ENCODE assay signal across 8 cellular contexts in genomic region chr5:81971694-81972495, GRCh38. TPM values are rescaled to one million over a fixed set of nuclear protein-coding genes. Genes with fewer than 3 reads are reported as not detected.
DNase-seq lines count a peak whose midpoint lies in the region; ATAC-seq and TF ChIP-seq lines count a peak whose summit lies in the region.

ATG10 (plus strand) TSS chr5:81972023; CDS start chr5:81987571, 15,548 bp downstream.

- POLR2A ChIA-PET in naive thymus-derived CD4-positive, alpha-beta T cell (lab: Charles Lee) = interaction anchor here (0.8 to 1.4 kb wide), 3 partner anchors 119 to 221 kb away, joined by 4 to 5 read pairs (median 4); partner anchors contain the start of gene SSBP2

- no peaks in the 10 kb centered on the region for H3K27me3 Mint-ChIP-seq in activated T-helper 1 cell treated with anti-CD3 and anti-CD28 coated beads, Interleukin-12 subunit alpha, Interleukin-12 subunit beta, Interleukin-2, Interleukin-4 antibody, amounts not matched to agents 30 ng/mL and 10 ng/mL and 1 ng/mL, durations not matched to agents 14 hours and 24 hours and 36 hours (ENCODE audit: insufficient read depth)
- H3K27me3 Mint-ChIP-seq in naive thymus-derived CD4-positive, alpha-beta T cell = no peaks in the 10 kb centered on the region
- no peaks in the 10 kb centered on the region for H3K27me3 Mint-ChIP-seq in stimulated activated memory B cell treated with anti-CD40 and anti-IgM and Interleukin-4, amounts not matched to agents 10 μg/mL and 1 μg/mL and 100 μg/mL, for 72 hours

- H3K27ac ChIP-seq in KOPT-K1 (ENCODE audit: low read depth, low read length, poor library complexity, severe bottlenecking) (peak within 1 kb of the TSS; percentile 94), Peyer's patch (peak within 1 kb of the TSS; percentile 90 to 98 (median 98))
- peak within 1 kb of the TSS; percentile 97 for H3K27ac ChIP-seq in naive thymus-derived CD4-positive, alpha-beta T cell (ENCODE audit: low read depth, low read length)

- CTCF ChIA-PET in naive thymus-derived CD4-positive, alpha-beta T cell (lab: Charles Lee) = no interaction called here

- no peaks in the 10 kb centered on the region for H3K4me1 ChIP-seq in Peyer's patch
- H3K4me1 ChIP-seq in naive thymus-derived CD4-positive, alpha-beta T cell (ENCODE audit: control insufficient read depth in 2 of 2, insufficient read depth in 2 of 2, low read length in 2 of 2) = peaks cover 5 to 10% of the 10 kb centered on the region in 2 donors

- peak within 1 kb of the TSS; percentile 92 for H3K4me3 Mint-ChIP-seq in activated T-helper 1 cell treated with anti-CD3 and anti-CD28 coated beads, Interleukin-12 subunit alpha, Interleukin-12 subunit beta, Interleukin-2, Interleukin-4 antibody, amounts not matched to agents 30 ng/mL and 10 ng/mL and 1 ng/mL, durations not matched to agents 14 hours and 24 hours and 36 hours
- peak within 1 kb of the TSS; percentile 91 to 100 (median 97) for H3K4me3 Mint-ChIP-seq in naive thymus-derived CD4-positive, alpha-beta T cell
- H3K4me3 Mint-ChIP-seq in stimulated activated memory B cell treated with anti-CD40 and anti-IgM and Interleukin-4, amounts not matched to agents 10 μg/mL and 1 μg/mL and 100 μg/mL, for 72 hours = peak within 1 kb of the TSS; percentile 93

- peak within 1 kb of the TSS; percentile 99 for H3K27ac Mint-ChIP-seq in activated T-helper 1 cell treated with anti-CD3 and anti-CD28 coated beads, Interleukin-12 subunit alpha, Interleukin-12 subunit beta, Interleukin-2, Interleukin-4 antibody, amounts not matched to agents 30 ng/mL and 10 ng/mL and 1 ng/mL, durations not matched to agents 14 hours and 24 hours and 36 hours
- H3K27ac Mint-ChIP-seq in naive thymus-derived CD4-positive, alpha-beta T cell = peak within 1 kb of the TSS; percentile 95 to 99 (median 99)
- peak within 1 kb of the TSS; percentile 89 for H3K27ac Mint-ChIP-seq in stimulated activated memory B cell treated with anti-CD40 and anti-IgM and Interleukin-4, amounts not matched to agents 10 μg/mL and 1 μg/mL and 100 μg/mL, for 72 hours

- no peaks in the 10 kb centered on the region for H3K27me3 ChIP-seq in Peyer's patch
- no peaks in the 10 kb centered on the region for H3K27me3 ChIP-seq in naive thymus-derived CD4-positive, alpha-beta T cell (ENCODE audit: control insufficient read depth in 2 of 2, insufficient read depth in 2 of 2, low read length in 2 of 2)

- DNase-seq in DMS79 treated with DMSO at 0.1 percent for 48 hours (lab: John Stamatoyannopoulos, UW) (peak; percentile 85), Peyer's patch (peak; percentile 87 to 95 (median 93)), fibroblast of gingiva (ENCODE audit: low read depth) (peak; percentile 94)
- peak; percentile 86 for DNase-seq in activated T-helper 1 cell treated with anti-CD3 and anti-CD28 coated beads, Interleukin-12 subunit alpha, Interleukin-12 subunit beta, Interleukin-2, Interleukin-4 antibody, amounts not matched to agents 30 ng/mL and 10 ng/mL and 1 ng/mL, durations not matched to agents 14 hours and 24 hours and 36 hours (ENCODE audit: low spot score)
- peak; percentile 78 to 93 (median 84) for DNase-seq in naive thymus-derived CD4-positive, alpha-beta T cell

- peak within 1 kb of the TSS; percentile 66 to 82 (median 75) for H3K4me3 ChIP-seq in Peyer's patch
- H3K4me3 ChIP-seq in naive thymus-derived CD4-positive, alpha-beta T cell (ENCODE audit: low read length) = peak within 1 kb of the TSS; percentile 67

- peak; percentile 83 to 95 for TF ChIP-seq POLR2A in Peyer's patch (IDR thresholded peaks at IDR 0.05)

- peaks cover 4% of the 10 kb centered on the region for H3K36me3 Mint-ChIP-seq in activated T-helper 1 cell treated with anti-CD3 and anti-CD28 coated beads, Interleukin-12 subunit alpha, Interleukin-12 subunit beta, Interleukin-2, Interleukin-4 antibody, amounts not matched to agents 30 ng/mL and 10 ng/mL and 1 ng/mL, durations not matched to agents 14 hours and 24 hours and 36 hours (ENCODE audit: low read depth)
- H3K36me3 Mint-ChIP-seq in naive thymus-derived CD4-positive, alpha-beta T cell = peaks cover 0 to 4% (median 0%) of the 10 kb centered on the region in 5 donors
- no peaks in the 10 kb centered on the region for H3K36me3 Mint-ChIP-seq in stimulated activated memory B cell treated with anti-CD40 and anti-IgM and Interleukin-4, amounts not matched to agents 10 μg/mL and 1 μg/mL and 100 μg/mL, for 72 hours

- ATAC-seq in GM21825 (IDR thresholded peaks at IDR 0.05; ENCODE audit: unreplicated experiment) = peak; percentile 97
- peak; percentile 95 for ATAC-seq in naive thymus-derived CD4-positive, alpha-beta T cell
- peak; percentile 99 for ATAC-seq in stimulated activated memory B cell treated with anti-CD40 and anti-IgM and Interleukin-4, amounts not matched to agents 10 μg/mL and 1 μg/mL and 100 μg/mL, for 72 hours

- intact Hi-C loops in activated T-helper 1 cell treated with anti-CD3 and anti-CD28 coated beads, Interleukin-12 subunit alpha, Interleukin-12 subunit beta, Interleukin-2, Interleukin-4 antibody, amounts not matched to agents 30 ng/mL and 10 ng/mL and 1 ng/mL, durations not matched to agents 14 hours and 24 hours and 36 hours (cut with micrococcal nuclease) = loop anchor here (1.0 to 10.0 kb wide), 14 partner anchors 121 to 1981 kb away; partner anchors contain the start of genes DHFR, MSH3, MTX3 and RPS23
- intact Hi-C loops in naive thymus-derived CD4-positive, alpha-beta T cell (cut with micrococcal nuclease) = loop anchor here (1.0 to 10.0 kb wide), 18 partner anchors 95 to 1981 kb away; partner anchors contain the start of genes MTX3 (in 2 of the 2), RPS23 (in 2 of the 2), SSBP2 (in 2 of the 2) and TMEM167A (in 2 of the 2)

- TF ChIP-seq CTCF in Peyer's patch (IDR thresholded peaks at IDR 0.05) = peak in 1 of 6 experiments; percentile 2

- no peaks in the 10 kb centered on the region for H3K9me3 Mint-ChIP-seq in activated T-helper 1 cell treated with anti-CD3 and anti-CD28 coated beads, Interleukin-12 subunit alpha, Interleukin-12 subunit beta, Interleukin-2, Interleukin-4 antibody, amounts not matched to agents 30 ng/mL and 10 ng/mL and 1 ng/mL, durations not matched to agents 14 hours and 24 hours and 36 hours
- H3K9me3 Mint-ChIP-seq in naive thymus-derived CD4-positive, alpha-beta T cell = no peaks in the 10 kb centered on the region
- no peaks in the 10 kb centered on the region for H3K9me3 Mint-ChIP-seq in stimulated activated memory B cell treated with anti-CD40 and anti-IgM and Interleukin-4, amounts not matched to agents 10 μg/mL and 1 μg/mL and 100 μg/mL, for 72 hours

- peaks cover 33% of the 10 kb centered on the region for H3K4me1 Mint-ChIP-seq in activated T-helper 1 cell treated with anti-CD3 and anti-CD28 coated beads, Interleukin-12 subunit alpha, Interleukin-12 subunit beta, Interleukin-2, Interleukin-4 antibody, amounts not matched to agents 30 ng/mL and 10 ng/mL and 1 ng/mL, durations not matched to agents 14 hours and 24 hours and 36 hours (ENCODE audit: low read depth)
- H3K4me1 Mint-ChIP-seq in naive thymus-derived CD4-positive, alpha-beta T cell = peaks cover 9 to 40% (median 33%) of the 10 kb centered on the region in 7 donors
- H3K4me1 Mint-ChIP-seq in stimulated activated memory B cell treated with anti-CD40 and anti-IgM and Interleukin-4, amounts not matched to agents 10 μg/mL and 1 μg/mL and 100 μg/mL, for 72 hours = peaks cover 28% of the 10 kb centered on the region

- H3K9me3 ChIP-seq in KOPT-K1 (ENCODE audit: insufficient read depth, low read length, poor library complexity, severe bottlenecking) (no peaks in the 10 kb centered on the region), Peyer's patch (no peaks in the 10 kb centered on the region)
- H3K9me3 ChIP-seq in naive thymus-derived CD4-positive, alpha-beta T cell (ENCODE audit: control insufficient read depth in 2 of 3, low read length in 3 of 3) = no peaks in the 10 kb centered on the region

- H3K36me3 ChIP-seq in KOPT-K1 (ENCODE audit: insufficient read depth, low read length) (peaks cover 8% of the 10 kb centered on the region), Peyer's patch (no peaks in the 10 kb centered on the region)
- no peaks in the 10 kb centered on the region for H3K36me3 ChIP-seq in naive thymus-derived CD4-positive, alpha-beta T cell (ENCODE audit: control insufficient read depth in 2 of 3, insufficient read depth in 3 of 3, low read length in 3 of 3)

RNA-seq across cellular contexts. Expression of gene ATG10, which starts in this region (rescaled TPM):
- total RNA-seq in Peyer's patch = 1 to 10 TPM; 3.6 to 6.6 (median 4.5) TPM
- total RNA-seq in activated T-helper 1 cell treated with anti-CD3 and anti-CD28 coated beads, Interleukin-12 subunit alpha, Interleukin-12 subunit beta, Interleukin-2, Interleukin-4 antibody, amounts not matched to agents 30 ng/mL and 10 ng/mL and 1 ng/mL, durations not matched to agents 14 hours and 24 hours and 36 hours = 6.1 and 7.1 TPM in 2 replicates
- total RNA-seq in naive thymus-derived CD4-positive, alpha-beta T cell = 1 to 10 TPM; 6.4 to 9.6 (median 8.2) TPM
- polyA plus RNA-seq in naive thymus-derived CD4-positive, alpha-beta T cell = 10 to 100 TPM in 1 of 2 donors, 1 to 10 TPM in 1; 9.1 to 14.4 TPM

Comparison
In these comparisons a context has a peak if more than half of its experiments do, and no peak if none do; other contexts are left out.
1. Peak in every context shown above with its lines: DNase-seq, ATAC-seq, H3K4me3 ChIP-seq and H3K27ac ChIP-seq.